In genomic region chr17:8739104-8739503, GRCh38 we compare ENCODE assay signal across 24 cellular contexts. TPM values are rescaled to one million over a fixed set of nuclear protein-coding genes. Genes with fewer than 3 reads are reported as not detected.
DNase-seq lines count a peak whose midpoint lies in the region; ATAC-seq, FAIRE-seq and TF ChIP-seq lines count a peak whose summit lies in the region.
"Had no signal": no experiment of that assay in that cellular context is flagged by ENCODE, and none has a peak within 500 bp of the region (broad histone marks: within the 10 kb centered on the region; RNA-seq: fewer than 3 reads in every experiment).

No MANE protein-coding gene starts in this region.

- peaks cover 4% of the 10 kb centered on the region for H3K4me1 Mint-ChIP-seq in astrocyte (ENCODE audit: low read depth, unreplicated experiment)
- peaks cover 8% of the 10 kb centered on the region for H3K4me1 Mint-ChIP-seq in memory B cell

- H3K27ac Mint-ChIP-seq in astrocyte (ENCODE audit: unreplicated experiment) (peak overlapping the region; percentile 59), memory B cell (no peak overlapping the region)
- H3K27ac Mint-ChIP-seq: activated CD4-positive, alpha-beta T cell treated with anti-CD3 and anti-CD28 coated beads, Interleukin-2, amount 10 ng/mL, durations not matched to agents 24 days and 14 days had no signal

- no peaks in the 10 kb centered on the region for H4K20me1 ChIP-seq in astrocyte (ENCODE audit: insufficient read depth, low read length)

- in situ Hi-C loops in transverse colon (cut with MboI; ENCODE audit: low pct_ligation_motif_present in 1 of 4, low pct_unique_long_range_greater_than_20kb in 1 of 4, low sequenced_read_pairs in 3 of 4) = loop anchor here in 1 of 4 donors (25.0 kb wide), 1 partner anchor 327 kb away; no protein-coding TSS in a partner anchor

- TF ChIP-seq EP300 in transverse colon (IDR thresholded peaks at IDR 0.05; ENCODE audit: low read depth) = no peak

- no peaks in the 10 kb centered on the region for H3K9me3 Mint-ChIP-seq in astrocyte (ENCODE audit: unreplicated experiment)
- no peaks in the 10 kb centered on the region for H3K9me3 Mint-ChIP-seq in memory B cell
- H3K9me3 Mint-ChIP-seq: activated CD4-positive, alpha-beta T cell treated with anti-CD3 and anti-CD28 coated beads, Interleukin-2, amount 10 ng/mL, durations not matched to agents 24 days and 14 days had no signal

- H3K27me3 ChIP-seq in H7 (ENCODE audit: control insufficient read depth, insufficient read depth, low read length) (no peaks in the 10 kb centered on the region), astrocyte (ENCODE audit: insufficient read depth, low read length) (peaks cover 8% of the 10 kb centered on the region), transverse colon (no peaks in the 10 kb centered on the region)

- H3K27me3 Mint-ChIP-seq in astrocyte (ENCODE audit: low read depth, unreplicated experiment) = peaks cover 40% of the 10 kb centered on the region
- H3K27me3 Mint-ChIP-seq in memory B cell = peaks cover 6% of the 10 kb centered on the region

- intact Hi-C loops in transverse colon (cut with DNase I; ENCODE audit: low total_unique reads) = no loop called here

- H3K36me3 Mint-ChIP-seq in astrocyte (ENCODE audit: low read depth, unreplicated experiment) (no peaks in the 10 kb centered on the region), memory B cell (no peaks in the 10 kb centered on the region)

- no peak for TF ChIP-seq CTCF in astrocyte (IDR thresholded peaks at IDR 0.05; ENCODE audit: insufficient read depth, low read depth, low read length)
- TF ChIP-seq CTCF in transverse colon (IDR thresholded peaks at IDR 0.05) = no peak

- H3K79me2 ChIP-seq in astrocyte (ENCODE audit: insufficient read depth, low read length) = no peaks in the 10 kb centered on the region

- peak overlapping the region; percentile 67 for H3K4me3 Mint-ChIP-seq in astrocyte (ENCODE audit: unreplicated experiment)
- peak overlapping the region; percentile 6 for H3K4me3 Mint-ChIP-seq in memory B cell

- DNase-seq in H7 (peak; percentile 90), astrocyte (ENCODE audit: low read depth) (no peak), memory B cell (ENCODE audit: low spot score in 2 of 2) (no peak), retina (peak; percentile 33), transverse colon (no peak), hippocampal formation (lab: John Stamatoyannopoulos, UW) (no peak), AG08396 (ENCODE audit: low spot score) (no peak)
- DNase-seq: activated CD4-positive, alpha-beta T cell treated with anti-CD3 and anti-CD28 coated beads, Interleukin-2, amount 10 ng/mL, durations not matched to agents 24 days and 14 days; activated CD8-positive, alpha-beta memory T cell treated with anti-CD3 and anti-CD28 coated beads, Interleukin-2, amount 50 U/mL, for 48 hours; erythroblast; gastrocnemius medialis; NCI-H2029 treated with DMSO at 0.1 percent for 48 hours; NCI-H69; occipital lobe; stimulated activated CD4-positive, alpha-beta T cell treated with anti-CD3 and anti-CD28 coated beads, Interleukin-2, amount 100 ng/mL, for 48 hours had no signal

- H3K4me3 ChIP-seq in H7 (ENCODE audit: insufficient read depth, low read depth, low read length) (no peak overlapping the region), astrocyte (ENCODE audit: insufficient read depth, low read depth, low read length) (no peak overlapping the region), transverse colon (no peak overlapping the region)
- H3K4me3 ChIP-seq: gastrocnemius medialis, GM12878 had no signal

- H3K9ac ChIP-seq in astrocyte (ENCODE audit: low read length) = no peak overlapping the region

- TF ChIP-seq POLR2A in transverse colon (IDR thresholded peaks at IDR 0.05) = no peak

- H3K27ac ChIP-seq in astrocyte (ENCODE audit: low read depth, low read length) (no peak overlapping the region), transverse colon (no peak overlapping the region)
- H3K27ac ChIP-seq: gastrocnemius medialis had no signal

- no peak for ATAC-seq in memory B cell (ENCODE audit: low read depth)
- ATAC-seq: gastrocnemius medialis, GM12878, sciatic nerve had no signal

- no peak overlapping the region for H3K4me2 ChIP-seq in astrocyte (ENCODE audit: low read length)

- no peak for FAIRE-seq in astrocyte (lab: Jason Lieb, UNC)
- FAIRE-seq: colon, D721Med, G401.6, GM12878, TTC549 had no signal

- WGBS in transverse colon (ENCODE audit: low coverage in 1 of 2), 2 donors = 59 to 70% methylated on average over 8 of the region's 8 CpGs

- H3K4me1 ChIP-seq in astrocyte (ENCODE audit: insufficient read depth, low read length) (no peaks in the 10 kb centered on the region), transverse colon (no peaks in the 10 kb centered on the region)
- H3K4me1 ChIP-seq: gastrocnemius medialis had no signal

- peak overlapping the region; percentile 52 for H2AFZ ChIP-seq in astrocyte (ENCODE audit: low read depth, low read length)

- H3K36me3 ChIP-seq in H7 (replicated peaks; ENCODE audit: control insufficient read depth, insufficient read depth, low read length) (no peaks in the 10 kb centered on the region), astrocyte (ENCODE audit: insufficient read depth, low read length) (no peaks in the 10 kb centered on the region), transverse colon (no peaks in the 10 kb centered on the region)
- H3K36me3 ChIP-seq: gastrocnemius medialis had no signal

- no peaks in the 10 kb centered on the region for H3K9me3 ChIP-seq in astrocyte (ENCODE audit: insufficient read depth, low read depth, low read length)
- H3K9me3 ChIP-seq in transverse colon = no peaks in the 10 kb centered on the region
- H3K9me3 ChIP-seq: gastrocnemius medialis had no signal

RNA-seq across cellular contexts. Expression of gene CCDC42, which starts 5.5 kb away (rescaled TPM):
- total RNA-seq in H7 (2014; rRNA removed; shearing (Covaris generic)) = not detected in 2 replicates
- not detected in 2 replicates for total RNA-seq in astrocyte
- total RNA-seq in transverse colon = not detected
- total RNA-seq: gastrocnemius medialis, lung microvascular endothelial cell, occipital lobe, sciatic nerve, SK-MEL-5, subcutaneous adipose tissue had no signal

RNA-seq across cellular contexts. Expression of gene SPDYE4, which starts 19.2 kb away (rescaled TPM):
- total RNA-seq in H7 (2014; rRNA removed; shearing (Covaris generic)) = not detected in 2 replicates
- total RNA-seq in astrocyte (not detected in 2 replicates), transverse colon (not detected)
- total RNA-seq: activated CD4-positive, alpha-beta T cell treated with anti-CD3 and anti-CD28 coated beads, Interleukin-2, amount 10 ng/mL, durations not matched to agents 24 days and 14 days; gastrocnemius medialis; GM12878; lung microvascular endothelial cell; occipital lobe; sciatic nerve; SK-MEL-5; subcutaneous adipose tissue had no signal

Comparison
In these comparisons a context has a peak if more than half of its experiments do, and no peak if none do; other contexts are left out.
1. DNase-seq: peak in H7 (single experiment) and retina (single experiment); none in astrocyte (single experiment), memory B cell (0 of 2), transverse colon (single experiment), hippocampal formation (0 of 2) and AG08396 (single experiment).